Comparison of ENCODE assay signal across 1 cellular context in the genomic region with DNA sequence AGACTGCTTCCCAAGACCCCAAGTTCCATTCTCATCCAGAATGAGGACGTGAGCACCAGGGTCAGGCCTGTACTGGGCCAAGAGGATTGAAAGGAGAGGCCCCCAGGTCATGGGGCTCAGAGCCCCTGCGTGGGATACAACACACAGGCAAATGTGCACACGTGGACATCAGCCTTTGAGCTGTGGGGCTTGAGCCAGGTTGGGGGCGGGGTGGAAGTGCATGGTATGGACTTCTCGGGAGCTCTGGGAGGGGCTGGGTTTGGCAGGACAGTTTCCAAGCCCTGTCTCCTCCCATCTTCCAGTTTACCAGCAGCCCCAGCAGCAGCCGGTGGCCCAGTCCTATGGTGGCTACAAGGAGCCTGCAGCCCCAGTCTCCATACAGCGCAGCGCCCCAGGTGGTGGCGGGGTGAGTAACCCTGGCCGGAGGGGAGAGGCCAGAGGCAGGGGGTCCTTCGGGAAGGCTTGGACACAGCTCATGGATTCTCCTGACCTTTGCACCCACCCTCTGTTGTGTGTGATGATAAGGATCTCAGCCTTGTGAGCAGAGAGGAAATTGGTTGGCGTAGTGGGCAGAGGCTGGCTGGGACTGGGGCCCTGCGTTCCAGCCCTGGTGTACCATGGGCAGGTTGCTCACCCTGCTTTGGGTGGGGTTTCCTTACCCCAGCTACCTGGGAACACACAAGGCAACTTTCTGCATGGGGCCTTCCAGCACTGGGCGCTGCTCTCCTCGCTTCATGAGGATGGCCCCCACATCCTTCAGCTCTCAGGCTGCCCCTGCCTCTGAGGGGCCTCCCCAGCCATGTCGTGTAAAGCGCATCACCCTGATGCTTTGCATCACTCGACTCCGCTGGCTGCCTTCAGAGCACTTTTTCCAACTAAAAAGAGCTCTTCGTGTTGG.
TF ChIP-seq lines count a peak whose summit lies in the region.

No MANE protein-coding gene starts in this region.

TF ChIP-seq in HepG2, 621 proteins besides CTCF, POLR2A, EP300 and RAD21 (continued from another document and continues in another):
- TF ChIP-seq ZHX2 (IDR thresholded peaks at IDR 0.05; ENCODE audit: low read depth): peak; percentile 78
- TF ChIP-seq ZHX2 (CRISPR knock-in tag; IDR thresholded peaks at IDR 0.05; ENCODE audit: borderline replicate concordance): no peak
- TF ChIP-seq MTA1 (CRISPR knock-in tag; IDR thresholded peaks at IDR 0.05; ENCODE audit: borderline replicate concordance): peak; percentile 93; the same call in 1 of the 2 replicates
- TF ChIP-seq, protein P1, sequence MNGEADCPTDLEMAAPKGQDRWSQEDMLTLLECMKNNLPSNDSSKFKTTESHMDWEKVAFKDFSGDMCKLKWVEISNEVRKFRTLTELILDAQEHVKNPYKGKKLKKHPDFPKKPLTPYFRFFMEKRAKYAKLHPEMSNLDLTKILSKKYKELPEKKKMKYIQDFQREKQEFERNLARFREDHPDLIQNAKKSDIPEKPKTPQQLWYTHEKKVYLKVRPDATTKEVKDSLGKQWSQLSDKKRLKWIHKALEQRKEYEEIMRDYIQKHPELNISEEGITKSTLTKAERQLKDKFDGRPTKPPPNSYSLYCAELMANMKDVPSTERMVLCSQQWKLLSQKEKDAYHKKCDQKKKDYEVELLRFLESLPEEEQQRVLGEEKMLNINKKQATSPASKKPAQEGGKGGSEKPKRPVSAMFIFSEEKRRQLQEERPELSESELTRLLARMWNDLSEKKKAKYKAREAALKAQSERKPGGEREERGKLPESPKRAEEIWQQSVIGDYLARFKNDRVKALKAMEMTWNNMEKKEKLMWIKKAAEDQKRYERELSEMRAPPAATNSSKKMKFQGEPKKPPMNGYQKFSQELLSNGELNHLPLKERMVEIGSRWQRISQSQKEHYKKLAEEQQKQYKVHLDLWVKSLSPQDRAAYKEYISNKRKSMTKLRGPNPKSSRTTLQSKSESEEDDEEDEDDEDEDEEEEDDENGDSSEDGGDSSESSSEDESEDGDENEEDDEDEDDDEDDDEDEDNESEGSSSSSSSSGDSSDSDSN (CRISPR knock-in tag; IDR thresholded peaks at IDR 0.05): peak; percentile 54; the same call in 1 of the 2 replicates
- TF ChIP-seq, protein P2, sequence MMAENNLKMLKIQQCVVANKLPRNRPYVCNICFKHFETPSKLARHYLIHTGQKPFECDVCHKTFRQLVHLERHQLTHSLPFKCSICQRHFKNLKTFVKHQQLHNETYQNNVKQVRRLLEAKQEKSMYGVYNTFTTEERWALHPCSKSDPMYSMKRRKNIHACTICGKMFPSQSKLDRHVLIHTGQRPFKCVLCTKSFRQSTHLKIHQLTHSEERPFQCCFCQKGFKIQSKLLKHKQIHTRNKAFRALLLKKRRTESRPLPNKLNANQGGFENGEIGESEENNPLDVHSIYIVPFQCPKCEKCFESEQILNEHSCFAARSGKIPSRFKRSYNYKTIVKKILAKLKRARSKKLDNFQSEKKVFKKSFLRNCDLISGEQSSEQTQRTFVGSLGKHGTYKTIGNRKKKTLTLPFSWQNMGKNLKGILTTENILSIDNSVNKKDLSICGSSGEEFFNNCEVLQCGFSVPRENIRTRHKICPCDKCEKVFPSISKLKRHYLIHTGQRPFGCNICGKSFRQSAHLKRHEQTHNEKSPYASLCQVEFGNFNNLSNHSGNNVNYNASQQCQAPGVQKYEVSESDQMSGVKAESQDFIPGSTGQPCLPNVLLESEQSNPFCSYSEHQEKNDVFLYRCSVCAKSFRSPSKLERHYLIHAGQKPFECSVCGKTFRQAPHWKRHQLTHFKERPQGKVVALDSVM (CRISPR knock-in tag; IDR thresholded peaks at IDR 0.05): peak; percentile 73
- TF ChIP-seq GLI4 (CRISPR knock-in tag; IDR thresholded peaks at IDR 0.05; ENCODE audit: borderline replicate concordance): no peak
- peak; percentile 46; the same call in 1 of the 2 replicates for TF ChIP-seq ZNF607 (CRISPR knock-in tag; IDR thresholded peaks at IDR 0.05; ENCODE audit: borderline replicate concordance)
- TF ChIP-seq YEATS4 (CRISPR knock-in tag; IDR thresholded peaks at IDR 0.05; ENCODE audit: borderline replicate concordance): peak; percentile 69; the same call in 1 of the 2 replicates
- 0 out of 2 replicates have a peak, but pooled peaks have one; percentile 10 for TF ChIP-seq ZFYVE20 (CRISPR knock-in tag; IDR thresholded peaks at IDR 0.05; ENCODE audit: borderline replicate concordance, low read depth)
- peak; percentile 50; the same call in 1 of the 2 replicates for TF ChIP-seq SALL2 (CRISPR knock-in tag; IDR thresholded peaks at IDR 0.05)
- peak; percentile 96 for TF ChIP-seq POGZ (CRISPR knock-in tag; IDR thresholded peaks at IDR 0.05)
- peak; percentile 56 for TF ChIP-seq ETV5 (CRISPR knock-in tag; IDR thresholded peaks at IDR 0.05; ENCODE audit: borderline replicate concordance)
- peak; percentile 60; the same call in 1 of the 2 replicates for TF ChIP-seq ZNF121 (CRISPR knock-in tag; IDR thresholded peaks at IDR 0.05)
- TF ChIP-seq, protein P3, sequence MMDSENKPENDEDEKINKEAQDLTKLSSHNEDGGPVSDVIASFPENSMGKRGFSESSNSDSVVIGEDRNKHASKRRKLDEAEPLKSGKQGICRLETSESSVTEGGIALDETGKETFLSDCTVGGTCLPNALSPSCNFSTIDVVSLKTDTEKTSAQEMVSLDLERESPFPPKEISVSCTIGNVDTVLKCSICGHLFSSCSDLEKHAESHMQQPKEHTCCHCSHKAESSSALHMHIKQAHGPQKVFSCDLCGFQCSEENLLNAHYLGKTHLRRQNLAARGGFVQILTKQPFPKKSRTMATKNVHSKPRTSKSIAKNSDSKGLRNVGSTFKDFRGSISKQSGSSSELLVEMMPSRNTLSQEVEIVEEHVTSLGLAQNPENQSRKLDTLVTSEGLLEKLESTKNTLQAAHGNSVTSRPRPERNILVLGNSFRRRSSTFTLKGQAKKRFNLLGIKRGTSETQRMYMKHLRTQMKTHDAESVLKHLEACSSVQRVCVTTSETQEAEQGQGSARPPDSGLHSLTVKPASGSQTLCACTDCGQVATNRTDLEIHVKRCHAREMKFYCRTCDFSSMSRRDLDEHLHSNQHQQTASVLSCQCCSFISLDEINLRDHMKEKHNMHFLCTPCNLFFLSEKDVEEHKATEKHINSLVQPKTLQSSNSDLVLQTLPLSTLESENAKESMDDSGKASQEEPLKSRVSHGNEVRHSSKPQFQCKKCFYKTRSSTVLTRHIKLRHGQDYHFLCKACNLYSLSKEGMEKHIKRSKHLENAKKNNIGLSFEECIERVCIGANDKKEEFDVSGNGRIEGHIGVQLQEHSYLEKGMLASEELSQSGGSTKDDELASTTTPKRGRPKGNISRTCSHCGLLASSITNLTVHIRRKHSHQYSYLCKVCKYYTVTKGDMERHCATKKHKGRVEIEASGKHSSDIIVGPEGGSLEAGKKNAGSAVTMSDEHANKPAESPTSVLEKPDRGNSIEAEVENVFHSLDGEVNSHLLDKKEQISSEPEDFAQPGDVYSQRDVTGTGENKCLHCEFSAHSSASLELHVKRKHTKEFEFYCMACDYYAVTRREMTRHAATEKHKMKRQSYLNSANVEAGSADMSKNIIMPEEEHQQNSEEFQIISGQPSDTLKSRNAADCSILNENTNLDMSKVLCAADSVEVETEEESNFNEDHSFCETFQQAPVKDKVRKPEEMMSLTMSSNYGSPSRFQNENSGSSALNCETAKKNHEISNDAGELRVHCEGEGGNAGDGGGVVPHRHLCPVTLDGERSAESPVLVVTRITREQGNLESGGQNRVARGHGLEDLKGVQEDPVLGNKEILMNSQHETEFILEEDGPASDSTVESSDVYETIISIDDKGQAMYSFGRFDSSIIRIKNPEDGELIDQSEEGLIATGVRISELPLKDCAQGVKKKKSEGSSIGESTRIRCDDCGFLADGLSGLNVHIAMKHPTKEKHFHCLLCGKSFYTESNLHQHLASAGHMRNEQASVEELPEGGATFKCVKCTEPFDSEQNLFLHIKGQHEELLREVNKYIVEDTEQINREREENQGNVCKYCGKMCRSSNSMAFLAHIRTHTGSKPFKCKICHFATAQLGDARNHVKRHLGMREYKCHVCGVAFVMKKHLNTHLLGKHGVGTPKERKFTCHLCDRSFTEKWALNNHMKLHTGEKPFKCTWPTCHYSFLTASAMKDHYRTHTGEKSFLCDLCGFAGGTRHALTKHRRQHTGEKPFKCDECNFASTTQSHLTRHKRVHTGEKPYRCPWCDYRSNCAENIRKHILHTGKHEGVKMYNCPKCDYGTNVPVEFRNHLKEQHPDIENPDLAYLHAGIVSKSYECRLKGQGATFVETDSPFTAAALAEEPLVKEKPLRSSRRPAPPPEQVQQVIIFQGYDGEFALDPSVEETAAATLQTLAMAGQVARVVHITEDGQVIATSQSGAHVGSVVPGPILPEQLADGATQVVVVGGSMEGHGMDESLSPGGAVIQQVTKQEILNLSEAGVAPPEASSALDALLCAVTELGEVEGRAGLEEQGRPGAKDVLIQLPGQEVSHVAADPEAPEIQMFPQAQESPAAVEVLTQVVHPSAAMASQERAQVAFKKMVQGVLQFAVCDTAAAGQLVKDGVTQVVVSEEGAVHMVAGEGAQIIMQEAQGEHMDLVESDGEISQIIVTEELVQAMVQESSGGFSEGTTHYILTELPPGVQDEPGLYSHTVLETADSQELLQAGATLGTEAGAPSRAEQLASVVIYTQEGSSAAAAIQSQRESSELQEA (CRISPR knock-in tag; IDR thresholded peaks at IDR 0.05; ENCODE audit: not compliant biosample characterization): peak; percentile 89
- no peak for TF ChIP-seq DR1 (CRISPR knock-in tag; IDR thresholded peaks at IDR 0.05)
- TF ChIP-seq ZNF83 (CRISPR knock-in tag; IDR thresholded peaks at IDR 0.05; ENCODE audit: borderline replicate concordance): no peak
- TF ChIP-seq ERF (CRISPR knock-in tag; IDR thresholded peaks at IDR 0.05): peak; percentile 36; the same call in 1 of the 2 replicates
- TF ChIP-seq ASH2L (IDR thresholded peaks at IDR 0.05; ENCODE audit: insufficient read length, low read depth, low read length): peak; percentile 63
- no peak for TF ChIP-seq NFIB (CRISPR knock-in tag; IDR thresholded peaks at IDR 0.05; ENCODE audit: borderline replicate concordance)
- peak; percentile 74; the same call in 1 of the 2 replicates for TF ChIP-seq MYC (CRISPR knock-in tag; IDR thresholded peaks at IDR 0.05; ENCODE audit: borderline replicate concordance)
- TF ChIP-seq, protein P4, sequence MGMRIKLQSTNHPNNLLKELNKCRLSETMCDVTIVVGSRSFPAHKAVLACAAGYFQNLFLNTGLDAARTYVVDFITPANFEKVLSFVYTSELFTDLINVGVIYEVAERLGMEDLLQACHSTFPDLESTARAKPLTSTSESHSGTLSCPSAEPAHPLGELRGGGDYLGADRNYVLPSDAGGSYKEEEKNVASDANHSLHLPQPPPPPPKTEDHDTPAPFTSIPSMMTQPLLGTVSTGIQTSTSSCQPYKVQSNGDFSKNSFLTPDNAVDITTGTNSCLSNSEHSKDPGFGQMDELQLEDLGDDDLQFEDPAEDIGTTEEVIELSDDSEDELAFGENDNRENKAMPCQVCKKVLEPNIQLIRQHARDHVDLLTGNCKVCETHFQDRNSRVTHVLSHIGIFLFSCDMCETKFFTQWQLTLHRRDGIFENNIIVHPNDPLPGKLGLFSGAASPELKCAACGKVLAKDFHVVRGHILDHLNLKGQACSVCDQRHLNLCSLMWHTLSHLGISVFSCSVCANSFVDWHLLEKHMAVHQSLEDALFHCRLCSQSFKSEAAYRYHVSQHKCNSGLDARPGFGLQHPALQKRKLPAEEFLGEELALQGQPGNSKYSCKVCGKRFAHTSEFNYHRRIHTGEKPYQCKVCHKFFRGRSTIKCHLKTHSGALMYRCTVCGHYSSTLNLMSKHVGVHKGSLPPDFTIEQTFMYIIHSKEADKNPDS (CRISPR knock-in tag; IDR thresholded peaks at IDR 0.05): peak; percentile 69; the same call in 1 of the 2 replicates
- no peak for TF ChIP-seq ZBTB42 (CRISPR knock-in tag; IDR thresholded peaks at IDR 0.05)
